1 cellular context compared by ENCODE assay signal in the genomic region with DNA sequence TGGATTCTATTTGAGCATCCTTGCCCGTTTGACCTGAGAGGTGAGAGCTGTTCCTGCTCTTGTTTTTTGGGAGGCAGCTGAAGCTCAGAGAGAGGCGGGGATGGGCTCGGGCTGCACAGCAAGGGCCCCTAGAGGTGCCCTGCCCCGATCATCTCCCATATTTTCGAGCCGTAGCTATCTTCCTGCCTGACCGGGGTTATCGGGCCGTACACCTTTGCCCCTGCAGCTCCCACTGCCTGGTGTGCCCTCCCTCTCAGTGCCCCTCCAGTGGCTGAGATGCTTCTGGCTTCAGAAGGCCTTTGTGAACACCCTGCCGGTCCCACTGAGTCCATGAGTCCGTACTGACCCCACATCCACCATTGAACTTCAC.
TF ChIP-seq lines count a peak whose summit lies in the region.

No MANE protein-coding gene starts in this region.

TF ChIP-seq in WTC11, 78 proteins besides CTCF, POLR2A, EP300 and RAD21 (continued from another document):
- TF ChIP-seq, protein P1, sequence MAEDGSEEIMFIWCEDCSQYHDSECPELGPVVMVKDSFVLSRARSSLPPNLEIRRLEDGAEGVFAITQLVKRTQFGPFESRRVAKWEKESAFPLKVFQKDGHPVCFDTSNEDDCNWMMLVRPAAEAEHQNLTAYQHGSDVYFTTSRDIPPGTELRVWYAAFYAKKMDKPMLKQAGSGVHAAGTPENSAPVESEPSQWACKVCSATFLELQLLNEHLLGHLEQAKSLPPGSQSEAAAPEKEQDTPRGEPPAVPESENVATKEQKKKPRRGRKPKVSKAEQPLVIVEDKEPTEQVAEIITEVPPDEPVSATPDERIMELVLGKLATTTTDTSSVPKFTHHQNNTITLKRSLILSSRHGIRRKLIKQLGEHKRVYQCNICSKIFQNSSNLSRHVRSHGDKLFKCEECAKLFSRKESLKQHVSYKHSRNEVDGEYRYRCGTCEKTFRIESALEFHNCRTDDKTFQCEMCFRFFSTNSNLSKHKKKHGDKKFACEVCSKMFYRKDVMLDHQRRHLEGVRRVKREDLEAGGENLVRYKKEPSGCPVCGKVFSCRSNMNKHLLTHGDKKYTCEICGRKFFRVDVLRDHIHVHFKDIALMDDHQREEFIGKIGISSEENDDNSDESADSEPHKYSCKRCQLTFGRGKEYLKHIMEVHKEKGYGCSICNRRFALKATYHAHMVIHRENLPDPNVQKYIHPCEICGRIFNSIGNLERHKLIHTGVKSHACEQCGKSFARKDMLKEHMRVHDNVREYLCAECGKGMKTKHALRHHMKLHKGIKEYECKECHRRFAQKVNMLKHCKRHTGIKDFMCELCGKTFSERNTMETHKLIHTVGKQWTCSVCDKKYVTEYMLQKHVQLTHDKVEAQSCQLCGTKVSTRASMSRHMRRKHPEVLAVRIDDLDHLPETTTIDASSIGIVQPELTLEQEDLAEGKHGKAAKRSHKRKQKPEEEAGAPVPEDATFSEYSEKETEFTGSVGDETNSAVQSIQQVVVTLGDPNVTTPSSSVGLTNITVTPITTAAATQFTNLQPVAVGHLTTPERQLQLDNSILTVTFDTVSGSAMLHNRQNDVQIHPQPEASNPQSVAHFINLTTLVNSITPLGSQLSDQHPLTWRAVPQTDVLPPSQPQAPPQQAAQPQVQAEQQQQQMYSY (CRISPR knock-in tag; IDR thresholded peaks at IDR 0.05), result no peak
- TF ChIP-seq NFATC4 (CRISPR knock-in tag; IDR thresholded peaks at IDR 0.05) (no peak), ZNF396 (CRISPR knock-in tag; IDR thresholded peaks at IDR 0.05; ENCODE audit: borderline replicate concordance) (no peak), CREB1 (CRISPR knock-in tag; IDR thresholded peaks at IDR 0.05) (no peak), CBFB (CRISPR knock-in tag; IDR thresholded peaks at IDR 0.05; ENCODE audit: low read depth) (no peak), GABPB1 (CRISPR knock-in tag; IDR thresholded peaks at IDR 0.05) (no peak)
- TF ChIP-seq, protein P2, sequence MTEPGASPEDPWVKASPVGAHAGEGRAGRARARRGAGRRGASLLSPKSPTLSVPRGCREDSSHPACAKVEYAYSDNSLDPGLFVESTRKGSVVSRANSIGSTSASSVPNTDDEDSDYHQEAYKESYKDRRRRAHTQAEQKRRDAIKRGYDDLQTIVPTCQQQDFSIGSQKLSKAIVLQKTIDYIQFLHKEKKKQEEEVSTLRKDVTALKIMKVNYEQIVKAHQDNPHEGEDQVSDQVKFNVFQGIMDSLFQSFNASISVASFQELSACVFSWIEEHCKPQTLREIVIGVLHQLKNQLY (CRISPR knock-in tag; IDR thresholded peaks at IDR 0.05), result no peak
- TF ChIP-seq, protein P3, sequence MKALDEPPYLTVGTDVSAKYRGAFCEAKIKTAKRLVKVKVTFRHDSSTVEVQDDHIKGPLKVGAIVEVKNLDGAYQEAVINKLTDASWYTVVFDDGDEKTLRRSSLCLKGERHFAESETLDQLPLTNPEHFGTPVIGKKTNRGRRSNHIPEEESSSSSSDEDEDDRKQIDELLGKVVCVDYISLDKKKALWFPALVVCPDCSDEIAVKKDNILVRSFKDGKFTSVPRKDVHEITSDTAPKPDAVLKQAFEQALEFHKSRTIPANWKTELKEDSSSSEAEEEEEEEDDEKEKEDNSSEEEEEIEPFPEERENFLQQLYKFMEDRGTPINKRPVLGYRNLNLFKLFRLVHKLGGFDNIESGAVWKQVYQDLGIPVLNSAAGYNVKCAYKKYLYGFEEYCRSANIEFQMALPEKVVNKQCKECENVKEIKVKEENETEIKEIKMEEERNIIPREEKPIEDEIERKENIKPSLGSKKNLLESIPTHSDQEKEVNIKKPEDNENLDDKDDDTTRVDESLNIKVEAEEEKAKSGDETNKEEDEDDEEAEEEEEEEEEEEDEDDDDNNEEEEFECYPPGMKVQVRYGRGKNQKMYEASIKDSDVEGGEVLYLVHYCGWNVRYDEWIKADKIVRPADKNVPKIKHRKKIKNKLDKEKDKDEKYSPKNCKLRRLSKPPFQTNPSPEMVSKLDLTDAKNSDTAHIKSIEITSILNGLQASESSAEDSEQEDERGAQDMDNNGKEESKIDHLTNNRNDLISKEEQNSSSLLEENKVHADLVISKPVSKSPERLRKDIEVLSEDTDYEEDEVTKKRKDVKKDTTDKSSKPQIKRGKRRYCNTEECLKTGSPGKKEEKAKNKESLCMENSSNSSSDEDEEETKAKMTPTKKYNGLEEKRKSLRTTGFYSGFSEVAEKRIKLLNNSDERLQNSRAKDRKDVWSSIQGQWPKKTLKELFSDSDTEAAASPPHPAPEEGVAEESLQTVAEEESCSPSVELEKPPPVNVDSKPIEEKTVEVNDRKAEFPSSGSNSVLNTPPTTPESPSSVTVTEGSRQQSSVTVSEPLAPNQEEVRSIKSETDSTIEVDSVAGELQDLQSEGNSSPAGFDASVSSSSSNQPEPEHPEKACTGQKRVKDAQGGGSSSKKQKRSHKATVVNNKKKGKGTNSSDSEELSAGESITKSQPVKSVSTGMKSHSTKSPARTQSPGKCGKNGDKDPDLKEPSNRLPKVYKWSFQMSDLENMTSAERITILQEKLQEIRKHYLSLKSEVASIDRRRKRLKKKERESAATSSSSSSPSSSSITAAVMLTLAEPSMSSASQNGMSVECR (CRISPR knock-in tag; IDR thresholded peaks at IDR 0.05; ENCODE audit: borderline replicate concordance), result no peak
- TF ChIP-seq, protein P4, sequence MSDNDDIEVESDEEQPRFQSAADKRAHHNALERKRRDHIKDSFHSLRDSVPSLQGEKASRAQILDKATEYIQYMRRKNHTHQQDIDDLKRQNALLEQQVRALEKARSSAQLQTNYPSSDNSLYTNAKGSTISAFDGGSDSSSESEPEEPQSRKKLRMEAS (CRISPR knock-in tag; IDR thresholded peaks at IDR 0.05), result no peak
- TF ChIP-seq, protein P5, sequence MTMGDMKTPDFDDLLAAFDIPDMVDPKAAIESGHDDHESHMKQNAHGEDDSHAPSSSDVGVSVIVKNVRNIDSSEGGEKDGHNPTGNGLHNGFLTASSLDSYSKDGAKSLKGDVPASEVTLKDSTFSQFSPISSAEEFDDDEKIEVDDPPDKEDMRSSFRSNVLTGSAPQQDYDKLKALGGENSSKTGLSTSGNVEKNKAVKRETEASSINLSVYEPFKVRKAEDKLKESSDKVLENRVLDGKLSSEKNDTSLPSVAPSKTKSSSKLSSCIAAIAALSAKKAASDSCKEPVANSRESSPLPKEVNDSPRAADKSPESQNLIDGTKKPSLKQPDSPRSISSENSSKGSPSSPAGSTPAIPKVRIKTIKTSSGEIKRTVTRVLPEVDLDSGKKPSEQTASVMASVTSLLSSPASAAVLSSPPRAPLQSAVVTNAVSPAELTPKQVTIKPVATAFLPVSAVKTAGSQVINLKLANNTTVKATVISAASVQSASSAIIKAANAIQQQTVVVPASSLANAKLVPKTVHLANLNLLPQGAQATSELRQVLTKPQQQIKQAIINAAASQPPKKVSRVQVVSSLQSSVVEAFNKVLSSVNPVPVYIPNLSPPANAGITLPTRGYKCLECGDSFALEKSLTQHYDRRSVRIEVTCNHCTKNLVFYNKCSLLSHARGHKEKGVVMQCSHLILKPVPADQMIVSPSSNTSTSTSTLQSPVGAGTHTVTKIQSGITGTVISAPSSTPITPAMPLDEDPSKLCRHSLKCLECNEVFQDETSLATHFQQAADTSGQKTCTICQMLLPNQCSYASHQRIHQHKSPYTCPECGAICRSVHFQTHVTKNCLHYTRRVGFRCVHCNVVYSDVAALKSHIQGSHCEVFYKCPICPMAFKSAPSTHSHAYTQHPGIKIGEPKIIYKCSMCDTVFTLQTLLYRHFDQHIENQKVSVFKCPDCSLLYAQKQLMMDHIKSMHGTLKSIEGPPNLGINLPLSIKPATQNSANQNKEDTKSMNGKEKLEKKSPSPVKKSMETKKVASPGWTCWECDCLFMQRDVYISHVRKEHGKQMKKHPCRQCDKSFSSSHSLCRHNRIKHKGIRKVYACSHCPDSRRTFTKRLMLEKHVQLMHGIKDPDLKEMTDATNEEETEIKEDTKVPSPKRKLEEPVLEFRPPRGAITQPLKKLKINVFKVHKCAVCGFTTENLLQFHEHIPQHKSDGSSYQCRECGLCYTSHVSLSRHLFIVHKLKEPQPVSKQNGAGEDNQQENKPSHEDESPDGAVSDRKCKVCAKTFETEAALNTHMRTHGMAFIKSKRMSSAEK (CRISPR knock-in tag; IDR thresholded peaks at IDR 0.05; ENCODE audit: borderline replicate concordance), result no peak
